In the genomic region with DNA sequence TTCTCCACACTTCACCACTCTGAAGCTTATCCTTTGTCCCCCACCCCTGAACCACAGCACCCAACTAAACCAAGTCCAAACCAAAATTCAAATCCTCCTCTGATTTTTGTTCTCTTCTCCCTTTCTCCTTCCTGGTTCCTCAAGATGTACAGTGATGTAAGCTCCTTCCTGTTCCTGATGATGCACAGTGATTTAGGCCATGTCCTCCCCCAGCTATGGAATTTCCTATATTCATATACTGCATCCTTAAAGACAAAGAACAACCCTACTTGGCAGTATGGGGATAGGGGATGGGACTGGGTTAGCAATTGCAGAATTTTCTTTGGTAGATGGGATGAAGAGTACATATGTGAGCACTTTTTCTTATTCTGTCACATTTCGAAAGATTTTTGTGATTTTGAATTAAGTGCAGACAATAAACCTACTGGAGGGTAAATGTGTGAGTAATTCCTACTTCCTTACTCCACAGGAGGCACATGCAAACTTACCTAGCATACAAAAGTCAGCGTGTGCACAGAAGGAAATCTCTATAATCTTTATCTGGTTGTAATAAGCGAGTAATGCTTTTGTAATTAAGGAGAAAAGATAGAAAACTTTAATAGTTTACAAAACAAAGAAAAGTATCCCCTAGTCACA, we compare ENCODE assay signal across 17 cellular contexts.
DNase-seq lines count a peak whose midpoint lies in the region; ATAC-seq, FAIRE-seq and TF ChIP-seq lines count a peak whose summit lies in the region.
"Had no signal": no experiment of that assay in that cellular context is flagged by ENCODE, and none has a peak within 500 bp of the region (broad histone marks: within the 10 kb centered on the region; RNA-seq: fewer than 3 reads in every experiment).

No MANE protein-coding gene starts in this region.

- H3K4me3 ChIP-seq in iPS-20b (ENCODE audit: low read length) (no peak overlapping the region), upper lobe of right lung (no peak overlapping the region)
- H3K4me3 ChIP-seq: testis had no signal

- H3K36me3 Mint-ChIP-seq in stimulated activated naive CD8-positive, alpha-beta T cell treated with anti-CD3 and anti-CD28 coated beads, Interleukin-15, Interleukin-2, amounts not matched to agents 100 ng/mL and 50 ng/mL, for 24 hours (ENCODE audit: low read depth): peaks cover 5% of the 10 kb centered on the region
- peaks cover 11% of the 10 kb centered on the region for H3K36me3 Mint-ChIP-seq in activated naive CD8-positive, alpha-beta T cell treated with anti-CD3 and anti-CD28 coated beads for 36 hours

- H3K9me3 ChIP-seq in iPS-20b (ENCODE audit: insufficient read depth, low read depth, low read length) (no peaks in the 10 kb centered on the region), upper lobe of right lung (no peaks in the 10 kb centered on the region)
- H3K9me3 ChIP-seq: testis had no signal

- 0 out of 2 replicates have a peak overlapping the region, but pooled peaks have one; percentile 25 for H3K9ac ChIP-seq in iPS-20b (ENCODE audit: low read depth, low read length)

- FAIRE-seq in HTR-8/SVneo (lab: Jason Lieb, UNC): no peak
- FAIRE-seq: islet of Langerhans had no signal

- no peaks in the 10 kb centered on the region for H3K36me3 ChIP-seq in iPS-20b (ENCODE audit: insufficient read depth, low read depth, low read length)
- H3K36me3 ChIP-seq in upper lobe of right lung: no peaks in the 10 kb centered on the region

- TF ChIP-seq CTCF in upper lobe of right lung (IDR thresholded peaks at IDR 0.05): no peak

- H3K9me3 Mint-ChIP-seq in stimulated activated naive CD8-positive, alpha-beta T cell treated with anti-CD3 and anti-CD28 coated beads, Interleukin-15, Interleukin-2, amounts not matched to agents 100 ng/mL and 50 ng/mL, for 24 hours: no peaks in the 10 kb centered on the region
- no peaks in the 10 kb centered on the region for H3K9me3 Mint-ChIP-seq in activated naive CD8-positive, alpha-beta T cell treated with anti-CD3 and anti-CD28 coated beads for 36 hours
- H3K9me3 Mint-ChIP-seq: effector memory CD8-positive, alpha-beta T cell had no signal

- no peak for ATAC-seq in stimulated activated naive CD8-positive, alpha-beta T cell treated with anti-CD3 and anti-CD28 coated beads, Interleukin-15, Interleukin-2, amounts not matched to agents 100 U/mL and 50 U/mL, for 24 hours
- ATAC-seq in upper lobe of right lung: no peak
- ATAC-seq: effector memory CD8-positive, alpha-beta T cell; Right ventricle myocardium inferior had no signal

- H3K27me3 ChIP-seq in iPS-20b (ENCODE audit: insufficient read depth, low read length) (no peaks in the 10 kb centered on the region), upper lobe of right lung (no peaks in the 10 kb centered on the region)
- H3K27me3 ChIP-seq: testis had no signal

- H3K4me3 Mint-ChIP-seq in stimulated activated naive CD8-positive, alpha-beta T cell treated with anti-CD3 and anti-CD28 coated beads, Interleukin-15, Interleukin-2, amounts not matched to agents 100 ng/mL and 50 ng/mL, for 24 hours: no peak overlapping the region
- no peak overlapping the region for H3K4me3 Mint-ChIP-seq in activated naive CD8-positive, alpha-beta T cell treated with anti-CD3 and anti-CD28 coated beads for 36 hours
- H3K4me3 Mint-ChIP-seq: effector memory CD8-positive, alpha-beta T cell; memory B cell had no signal

- CTCF ChIA-PET in HEK293T (lab: Yijun Ruan, JAX): interaction anchor here (0.9 kb wide), 1 partner anchor 535 kb away, joined by 4 read pairs; no protein-coding TSS in a partner anchor

- POLR2A ChIA-PET in HEK293T (lab: Yijun Ruan, JAX): no interaction called here

- DNase-seq in stimulated activated naive CD8-positive, alpha-beta T cell treated with anti-CD3 and anti-CD28 coated beads, Interleukin-15, Interleukin-2, amounts not matched to agents 100 U/mL and 50 U/mL, for 24 hours: no peak
- no peak for DNase-seq in activated naive CD8-positive, alpha-beta T cell treated with anti-CD3 and anti-CD28 coated beads for 36 hours
- no peak for DNase-seq in upper lobe of right lung
- DNase-seq in HEK293T (ENCODE audit: extremely low spot score): no peak
- no peak for DNase-seq in DMS 273 treated with DMSO at 0.1 percent for 48 hours (lab: John Stamatoyannopoulos, UW)
- DNase-seq in HTR-8/SVneo (ENCODE audit: insufficient read length, low spot score): no peak
- DNase-seq: effector memory CD8-positive, alpha-beta T cell; NCI-H524 treated with DMSO at 0.1 percent for 48 hours; stimulated activated CD4-positive, alpha-beta T cell treated with anti-CD3 and anti-CD28 coated beads, Interleukin-12 subunit alpha, Interleukin-12 subunit beta, amount 100 ng/mL, for 4 hours; SW 1271; testis had no signal

- peaks cover 15% of the 10 kb centered on the region for H3K4me1 ChIP-seq in iPS-20b (ENCODE audit: insufficient read depth, low read length)
- H3K4me1 ChIP-seq in upper lobe of right lung: peaks cover 24% of the 10 kb centered on the region
- H3K4me1 ChIP-seq: testis had no signal

- no peaks in the 10 kb centered on the region for H3K27me3 Mint-ChIP-seq in stimulated activated naive CD8-positive, alpha-beta T cell treated with anti-CD3 and anti-CD28 coated beads, Interleukin-15, Interleukin-2, amounts not matched to agents 100 ng/mL and 50 ng/mL, for 24 hours
- no peaks in the 10 kb centered on the region for H3K27me3 Mint-ChIP-seq in activated naive CD8-positive, alpha-beta T cell treated with anti-CD3 and anti-CD28 coated beads for 36 hours
- H3K27me3 Mint-ChIP-seq: effector memory CD8-positive, alpha-beta T cell; memory B cell had no signal

- intact Hi-C loops in upper lobe of right lung (cut with DNase I): no loop called here

- H3K4me1 Mint-ChIP-seq in stimulated activated naive CD8-positive, alpha-beta T cell treated with anti-CD3 and anti-CD28 coated beads, Interleukin-15, Interleukin-2, amounts not matched to agents 100 ng/mL and 50 ng/mL, for 24 hours (ENCODE audit: low read depth): peaks cover 57% of the 10 kb centered on the region
- H3K4me1 Mint-ChIP-seq in activated naive CD8-positive, alpha-beta T cell treated with anti-CD3 and anti-CD28 coated beads for 36 hours: peaks cover 55% of the 10 kb centered on the region

- peak overlapping the region; percentile 52 for H3K27ac Mint-ChIP-seq in stimulated activated naive CD8-positive, alpha-beta T cell treated with anti-CD3 and anti-CD28 coated beads, Interleukin-15, Interleukin-2, amounts not matched to agents 100 ng/mL and 50 ng/mL, for 24 hours
- H3K27ac Mint-ChIP-seq in activated naive CD8-positive, alpha-beta T cell treated with anti-CD3 and anti-CD28 coated beads for 36 hours: peak overlapping the region; percentile 80
- H3K27ac Mint-ChIP-seq: activated T-helper 2 cell treated with anti-CD3 and anti-CD28 coated beads, Interferon-gamma antibody, Interleukin-2, Interleukin-4, amounts not matched to agents 10 μg/mL and 5 μg/mL and 100 μg/mL, durations not matched to agents 14 hours and 24 hours and 36 hours; effector memory CD8-positive, alpha-beta T cell; memory B cell had no signal

- H3K27ac ChIP-seq in iPS-20b (ENCODE audit: low read length) (peak overlapping the region; percentile 48), upper lobe of right lung (peak overlapping the region; percentile 1)
- H3K27ac ChIP-seq: testis had no signal

TF ChIP-seq in HEK293T, 16 proteins besides CTCF, POLR2A, EP300 and RAD21:
- no peak for TF ChIP-seq NFRKB (IDR thresholded peaks at IDR 0.05)
- TF ChIP-seq CTBP1 (IDR thresholded peaks at IDR 0.05; ENCODE audit: borderline replicate concordance): no peak
- TF ChIP-seq TARDBP (IDR thresholded peaks at IDR 0.05): no peak
- no peak for TF ChIP-seq FOXA1 (IDR thresholded peaks at IDR 0.05)
- TF ChIP-seq LEF1 (IDR thresholded peaks at IDR 0.05; ENCODE audit: borderline replicate concordance): no peak
- TF ChIP-seq ARNT (IDR thresholded peaks at IDR 0.05): no peak
